ENCODE assay signal across 7 cellular contexts in the genomic region with DNA sequence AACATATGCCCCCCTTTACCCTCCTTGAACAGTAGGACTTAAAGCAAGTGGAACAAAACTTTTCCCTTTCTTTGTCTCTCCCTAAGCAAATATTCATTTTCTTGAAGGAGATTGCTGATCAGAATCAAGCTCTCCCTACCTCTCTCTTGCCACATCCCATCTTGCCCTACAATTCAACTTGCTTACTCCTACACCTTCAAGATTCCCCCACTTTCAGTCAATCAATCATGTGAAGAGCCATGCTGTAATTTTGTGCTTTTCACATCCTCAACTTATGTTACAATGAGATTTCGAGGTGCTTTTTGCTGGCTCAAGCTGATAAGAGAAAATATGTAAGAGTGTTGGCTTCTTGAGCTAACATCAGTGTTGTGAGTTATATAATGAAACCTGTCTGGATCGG.
"Had no signal": no experiment of that assay in that cellular context is flagged by ENCODE, and none has a peak within 500 bp of the region (broad histone marks: within the 10 kb centered on the region; RNA-seq: fewer than 3 reads in every experiment).

No MANE protein-coding gene starts in this region.

- DNase-seq: GM23248, GOT3, H7, IMR-90, KG1 had no signal

- FAIRE-seq: HTR-8/SVneo, K562 had no signal
